Comparison of ENCODE assay signal across 8 cellular contexts in genomic region chr20:51800769-51801219, GRCh38. TPM values are rescaled to one million over a fixed set of nuclear protein-coding genes. Genes with fewer than 3 reads are reported as not detected.
DNase-seq lines count a peak whose midpoint lies in the region; ATAC-seq and TF ChIP-seq lines count a peak whose summit lies in the region.

No MANE protein-coding gene starts in this region.

- H3K36me3 ChIP-seq in heart left ventricle (no peaks in the 10 kb centered on the region), brain microvascular endothelial cell (replicated peaks) (no peaks in the 10 kb centered on the region), lung (ENCODE audit: control insufficient read depth in 2 of 2, insufficient read depth in 2 of 2, low read length in 2 of 2) (no peaks in the 10 kb centered on the region), urinary bladder (ENCODE audit: insufficient read depth) (no peaks in the 10 kb centered on the region)

- no peaks in the 10 kb centered on the region for H3K9me3 ChIP-seq in heart left ventricle
- no peaks in the 10 kb centered on the region for H3K9me3 ChIP-seq in lung (ENCODE audit: control insufficient read depth in 2 of 2, insufficient read depth in 1 of 2, low read length in 1 of 2)

- intact Hi-C loops in heart left ventricle (cut with DNase I) = loop anchor here in 7 of 10 donors (2.0 to 10.0 kb wide), 4 partner anchors 254 to 282 kb away; no protein-coding TSS in a partner anchor
- intact Hi-C loops in Right ventricle myocardium superior (cut with DNase I) = no loop called here

- H3K4me3 ChIP-seq in heart left ventricle = peak overlapping the region; percentile 16 to 60 (median 50)
- peak overlapping the region; percentile 61 for H3K4me3 ChIP-seq in brain microvascular endothelial cell (ENCODE audit: low read depth, low read length)
- H3K4me3 ChIP-seq in lung = peak overlapping the region; percentile 22
- peak overlapping the region; percentile 25 for H3K4me3 ChIP-seq in urinary bladder (ENCODE audit: low read depth, low read length)

- DNase-seq in heart left ventricle = peak in 1 of 5 donors; percentile 26
- DNase-seq in Right ventricle myocardium superior = no peak
- no peak for DNase-seq in brain microvascular endothelial cell
- no peak for DNase-seq in lung (ENCODE audit: low spot score)
- DNase-seq in NCI-H1048 (lab: John Stamatoyannopoulos, UW) = no peak
- no peak for DNase-seq in activated CD4-positive, CD25-positive, alpha-beta regulatory T cell (lab: John Stamatoyannopoulos, UW)

- H3K27ac ChIP-seq in heart left ventricle (no peak overlapping the region), brain microvascular endothelial cell (no peak overlapping the region), lung (ENCODE audit: low read depth in 1 of 2, low read length in 1 of 2) (no peak overlapping the region), urinary bladder (ENCODE audit: low read depth) (no peak overlapping the region)

- ATAC-seq in heart left ventricle (no peak), Right ventricle myocardium superior (ENCODE audit: poor library complexity) (no peak), lung (ENCODE audit: insufficient read depth, low FRiP score) (no peak), GM21737 (IDR thresholded peaks at IDR 0.05; ENCODE audit: unreplicated experiment) (no peak)

- no peak for TF ChIP-seq CTCF in heart left ventricle (IDR thresholded peaks at IDR 0.05)
- TF ChIP-seq CTCF in brain microvascular endothelial cell (IDR thresholded peaks at IDR 0.05; ENCODE audit: low read depth, low read length, missing control alignments) = no peak
- TF ChIP-seq CTCF in lung (IDR thresholded peaks at IDR 0.05; ENCODE audit: control extremely low read depth, extremely low read depth) = no peak

- in situ Hi-C loops in brain microvascular endothelial cell (cut with HindIII; ENCODE audit: low pct_ligation_motif_present, low sequenced_read_pairs) = no loop called here

- H3K4me1 ChIP-seq in heart left ventricle (peaks cover 0 to 24% (median 14%) of the 10 kb centered on the region in 12 donors), lung (ENCODE audit: control insufficient read depth in 2 of 2, insufficient read depth in 2 of 2, low read length in 2 of 2) (peaks cover 7 to 9% of the 10 kb centered on the region in 2 donors), urinary bladder (ENCODE audit: insufficient read depth) (no peaks in the 10 kb centered on the region)

- TF ChIP-seq POLR2A in heart left ventricle (IDR thresholded peaks at IDR 0.05) = no peak

- 1 to 2% (median 1%) methylated on average over 22 to 38 of the region's 38 CpGs for WGBS in heart left ventricle, 4 donors
- 1% methylated on average over 38 of the region's 38 CpGs for WGBS in lung, 2 donors
- under 1% methylated on average over 38 of the region's 38 CpGs for WGBS in urinary bladder

- H3K27me3 ChIP-seq in heart left ventricle = peaks cover 22 to 67% (median 36%) of the 10 kb centered on the region in 9 donors
- no peaks in the 10 kb centered on the region for H3K27me3 ChIP-seq in brain microvascular endothelial cell (replicated peaks)
- no peaks in the 10 kb centered on the region for H3K27me3 ChIP-seq in lung (ENCODE audit: control insufficient read depth, insufficient read depth)

RNA-seq across cellular contexts. Expression of gene SALL4, which starts 1.5 kb away (rescaled TPM):
- total RNA-seq in heart left ventricle (under 1 TPM in 5 of 9 donors, not detected in 4; 0.04 to 0.22 (median 0.07) TPM), Right ventricle myocardium superior (0.03 TPM), lung (1 to 10 TPM in 1 of 2 donors, under 1 TPM in 1; 0.74 to 3.8 TPM), urinary bladder (1.3 TPM)
- polyA plus RNA-seq in heart left ventricle (under 1 TPM in 1 of 2 donors, not detected in 1; 0.08 TPM), lung (under 1 TPM; 0.06 to 0.12 TPM), urinary bladder (0.06 TPM)

RNA-seq across cellular contexts. Expression of gene ATP9A, which starts 32.6 kb away (rescaled TPM):
- total RNA-seq in heart left ventricle = 10 to 100 TPM; 18.3 to 36.4 (median 28.9) TPM
- polyA plus RNA-seq in heart left ventricle = 10 to 100 TPM in 1 of 2 donors, 1 to 10 TPM in 1; 4.4 to 10.5 TPM
- total RNA-seq in Right ventricle myocardium superior = 18.0 TPM
- 10 to 100 TPM; 21.9 to 43.6 TPM for total RNA-seq in lung
- 1 to 10 TPM; 3.3 to 7.9 TPM for polyA plus RNA-seq in lung
- 25.6 TPM for total RNA-seq in urinary bladder
- polyA plus RNA-seq in urinary bladder = 17.9 TPM
